30 cellular contexts compared by ENCODE assay signal in the genomic region with DNA sequence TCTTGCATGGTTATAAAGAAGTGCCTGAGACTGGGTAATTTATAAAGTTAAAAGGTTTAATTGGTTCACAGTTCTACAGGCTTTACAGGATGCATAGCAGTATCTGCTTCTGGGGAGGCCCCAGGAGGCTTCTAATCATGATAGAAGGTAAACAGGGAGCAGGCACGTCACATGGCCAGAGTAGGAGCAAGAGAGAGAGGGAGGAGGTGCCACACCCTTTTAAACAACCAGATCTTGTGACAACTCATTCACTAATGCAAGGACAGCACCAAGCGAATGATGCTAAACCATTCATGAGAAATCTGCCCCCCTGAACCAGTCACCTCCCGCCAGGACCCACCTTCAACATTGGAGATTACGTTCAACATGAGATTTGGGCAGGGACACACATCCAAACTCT.
"Had no signal": no experiment of that assay in that cellular context is flagged by ENCODE, and none has a peak within 500 bp of the region (broad histone marks: within the 10 kb centered on the region; RNA-seq: fewer than 3 reads in every experiment).

No MANE protein-coding gene starts in this region.

- H3K4me1 ChIP-seq: ascending aorta, Peyer's patch had no signal

- ATAC-seq: activated CD8-positive, alpha-beta T cell treated with anti-CD3 and anti-CD28 coated beads for 36 hours; activated T-cell treated with anti-CD3 and anti-CD28 coated beads, Interleukin-2, amount 50 U/mL, for 72 hours; activated T-helper 17 cell treated with anti-CD3 and anti-CD28 coated beads, Interleukin-2, amount 50 U/mL, for 72 hours; Right ventricle myocardium inferior had no signal

- H3K27ac ChIP-seq: ascending aorta, cardiac muscle cell, Peyer's patch, SK-N-MC, WERI-Rb-1 had no signal

- H3K27me3 ChIP-seq: ascending aorta, cardiac muscle cell, Peyer's patch had no signal

- H3K36me3 ChIP-seq: ascending aorta, cardiac muscle cell, Peyer's patch, WERI-Rb-1 had no signal

- H3K9me3 ChIP-seq: Peyer's patch had no signal

- DNase-seq: activated CD4-positive, alpha-beta T cell treated with anti-CD3 and anti-CD28 coated beads for 1 hour; activated CD4-positive, alpha-beta T cell treated with anti-CD3 and anti-CD28 coated beads, Interleukin-2, amount 10 ng/mL, durations not matched to agents 24 days and 14 days; activated CD4-positive, alpha-beta T cell treated with anti-CD3 and anti-CD28 coated beads, Interleukin-2, amount 50 U/mL, for 4 hours; activated CD4-positive, CD25-positive, alpha-beta regulatory T cell; activated CD8-positive, alpha-beta T cell treated with anti-CD3 and anti-CD28 coated beads for 36 hours; activated effector memory CD4-positive, alpha-beta T cell treated with anti-CD3 and anti-CD28 coated beads, Interleukin-2, amount 50 U/mL, for 16 hours; activated naive CD4-positive, alpha-beta T cell; activated naive CD4-positive, alpha-beta T cell treated with anti-CD3 and anti-CD28 coated beads, Interleukin-2, amount 50 U/mL, for 16 hours; activated naive CD8-positive, alpha-beta T cell treated with anti-CD3 and anti-CD28 coated beads for 36 hours; activated T-cell treated with anti-CD3 and anti-CD28 coated beads, Interleukin-2, amount 50 U/mL, for 1 hour; activated T-cell treated with anti-CD3 and anti-CD28 coated beads, Interleukin-2, amount 50 U/mL, for 72 hours; amygdala; NCI-H1092 treated with DMSO at 0.1 percent for 48 hours; NCI-H1417; NCI-H146; NCI-H187; NCI-H2029 treated with DMSO at 0.1 percent for 48 hours; NCI-H2107; NCI-H2171; NCI-H510A; NCI-H526; Peyer's patch; RPMI8226; T1000; WERI-Rb-1 had no signal

- H3K4me3 ChIP-seq: ascending aorta, cardiac muscle cell, Peyer's patch, SK-N-MC had no signal
